13 cellular contexts compared by ENCODE assay signal in the genomic region with DNA sequence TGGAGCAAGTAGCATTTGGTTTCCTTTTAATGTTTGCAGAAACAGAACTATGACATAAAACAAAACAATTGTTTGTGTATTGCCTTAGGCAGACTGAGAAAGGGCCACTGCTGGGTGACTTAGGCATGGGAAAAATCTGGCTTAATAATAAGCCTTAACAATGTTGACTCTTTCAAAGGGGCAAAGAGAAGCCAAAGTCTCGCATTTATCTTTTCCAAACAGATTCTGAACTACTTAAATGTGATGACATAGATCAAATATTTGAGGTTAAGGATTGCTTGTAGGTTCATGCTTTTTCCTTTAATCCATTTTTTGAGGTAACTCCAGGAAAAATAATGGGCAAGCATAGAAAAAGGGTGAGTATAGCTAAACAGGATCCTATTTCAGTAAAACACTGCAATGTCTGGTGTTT. TPM values are rescaled to one million over a fixed set of nuclear protein-coding genes. Genes with fewer than 3 reads are reported as not detected.
DNase-seq lines count a peak whose midpoint lies in the region; ATAC-seq, FAIRE-seq and TF ChIP-seq lines count a peak whose summit lies in the region.
"Had no signal": no experiment of that assay in that cellular context is flagged by ENCODE, and none has a peak within 500 bp of the region (broad histone marks: within the 10 kb centered on the region; RNA-seq: fewer than 3 reads in every experiment).

No MANE protein-coding gene starts in this region.

- H3K9ac ChIP-seq in endothelial cell of umbilical vein (replicated peaks; ENCODE audit: extremely low read depth, insufficient read depth, low read length): no peak overlapping the region
- no peak overlapping the region for H3K9ac ChIP-seq in mesendoderm (ENCODE audit: low read length)

- dilution Hi-C loops in endothelial cell of umbilical vein (cut with MboI; ENCODE audit: extremely low pct_ligation_motif_present, low sequenced_read_pairs): no loop called here

- H3K9me3 ChIP-seq in PC-9 (ENCODE audit: insufficient read depth, low read depth) (peaks cover 7% of the 10 kb centered on the region; the same call in 1 of the 2 replicates), endothelial cell of umbilical vein (replicated peaks; ENCODE audit: control insufficient read depth, insufficient read depth, low read length) (no peaks in the 10 kb centered on the region)
- H3K9me3 ChIP-seq: heart left ventricle had no signal

- no peak overlapping the region for H4K5ac ChIP-seq in mesendoderm (ENCODE audit: low read length)

- H3K4me3 Mint-ChIP-seq in activated T-cell treated with anti-CD3 and anti-CD28 coated beads, Interleukin-2, amount 50 U/mL, for 24 hours: no peak overlapping the region
- H3K4me3 Mint-ChIP-seq in stimulated activated effector memory CD8-positive, alpha-beta T cell treated with anti-CD3 and anti-CD28 coated beads, Interleukin-12 subunit alpha, Interleukin-12 subunit beta, amount 100 ng/mL, for 72 hours: no peak overlapping the region

- H3K27me3 ChIP-seq in PC-9 (ENCODE audit: insufficient read depth, low read depth) (no peaks in the 10 kb centered on the region), endothelial cell of umbilical vein (ENCODE audit: control insufficient read depth in 2 of 2, insufficient read depth in 2 of 2, low read length in 2 of 2) (no peaks in the 10 kb centered on the region), mesendoderm (ENCODE audit: insufficient read depth, low read length, poor library complexity) (no peaks in the 10 kb centered on the region)
- H3K27me3 ChIP-seq: heart left ventricle had no signal

- H2BK5ac ChIP-seq in mesendoderm (ENCODE audit: low read length): no peak overlapping the region

- no peak overlapping the region for H3K18ac ChIP-seq in mesendoderm (ENCODE audit: low read length)

- H2AK5ac ChIP-seq in mesendoderm (ENCODE audit: low read length): no peak overlapping the region

- BruUV-seq in PC-9 (replicated peaks; lab: Mats Ljungman, UMichigan): no TSS peak
- BruUV-seq in endothelial cell of umbilical vein (replicated peaks; lab: Mats Ljungman, UMichigan): no TSS peak

- peak overlapping the region; percentile 71 for H3K27ac ChIP-seq in PC-9
- no peak overlapping the region for H3K27ac ChIP-seq in endothelial cell of umbilical vein (ENCODE audit: insufficient read depth, low read depth, low read length)
- no peak overlapping the region for H3K27ac ChIP-seq in mesendoderm (ENCODE audit: low read depth, low read length)
- H3K27ac ChIP-seq: heart left ventricle had no signal

- no peak overlapping the region for H2BK15ac ChIP-seq in mesendoderm (replicated peaks; ENCODE audit: low read depth)

- H3K9me2 ChIP-seq in PC-9 (ENCODE audit: insufficient read depth): no peaks in the 10 kb centered on the region

- H3F3A ChIP-seq in PC-9 (ENCODE audit: insufficient read depth, low read depth): peaks cover 26% of the 10 kb centered on the region

- no peak overlapping the region for H3K4ac ChIP-seq in mesendoderm (ENCODE audit: low read depth, low read length)

- H2AFZ ChIP-seq in PC-9 (no peak overlapping the region), endothelial cell of umbilical vein (ENCODE audit: low read depth, low read length) (peak overlapping the region; percentile 32)

- no CpG with 5 or more reads among the region's 1 CpG for WGBS in mesendoderm (ENCODE audit: extremely low coverage, insufficient coverage, low lambda C conversion rate)

- peaks cover 2% of the 10 kb centered on the region for H3K4me1 Mint-ChIP-seq in activated T-cell treated with anti-CD3 and anti-CD28 coated beads, Interleukin-2, amount 50 U/mL, for 24 hours (ENCODE audit: low read depth)
- no peaks in the 10 kb centered on the region for H3K4me1 Mint-ChIP-seq in stimulated activated effector memory CD8-positive, alpha-beta T cell treated with anti-CD3 and anti-CD28 coated beads, Interleukin-12 subunit alpha, Interleukin-12 subunit beta, amount 100 ng/mL, for 72 hours

- H3K9me1 ChIP-seq in endothelial cell of umbilical vein (replicated peaks; ENCODE audit: control insufficient read depth, extremely low read depth, insufficient read depth, low read length): no peaks in the 10 kb centered on the region

- no peak for TF ChIP-seq POLR2A in endothelial cell of umbilical vein (IDR thresholded peaks at IDR 0.05; ENCODE audit: low read depth, low read length)

- no peaks in the 10 kb centered on the region for H3K79me1 ChIP-seq in mesendoderm (ENCODE audit: low read length)

- CTCF ChIA-PET in PC-9 (lab: Charles Lee): no interaction called here
- CTCF ChIA-PET in endothelial cell of umbilical vein (lab: Charles Lee): interaction anchor here (1.0 to 1.4 kb wide), 3 partner anchors 15 to 384 kb away, joined by 3 to 4 read pairs (median 4); no protein-coding TSS in a partner anchor

- no peak overlapping the region for H3K27ac Mint-ChIP-seq in activated T-cell treated with anti-CD3 and anti-CD28 coated beads, Interleukin-2, amount 50 U/mL, for 24 hours
- H3K27ac Mint-ChIP-seq in stimulated activated effector memory CD8-positive, alpha-beta T cell treated with anti-CD3 and anti-CD28 coated beads, Interleukin-12 subunit alpha, Interleukin-12 subunit beta, amount 100 ng/mL, for 72 hours: no peak overlapping the region

- no peak for ATAC-seq in stimulated activated effector memory CD8-positive, alpha-beta T cell treated with anti-CD3 and anti-CD28 coated beads, Interleukin-12 subunit alpha, Interleukin-12 subunit beta, amount 100 ng/mL, for 72 hours
- ATAC-seq: activated CD4-positive, CD25-positive, alpha-beta regulatory T cell treated with anti-CD3 and anti-CD28 coated beads, Interleukin-2, amount 50 U/mL, for 24 hours; heart left ventricle; sciatic nerve had no signal

- H3K36me3 Mint-ChIP-seq in activated T-cell treated with anti-CD3 and anti-CD28 coated beads, Interleukin-2, amount 50 U/mL, for 24 hours (ENCODE audit: low read depth): peaks cover 3% of the 10 kb centered on the region
- no peaks in the 10 kb centered on the region for H3K36me3 Mint-ChIP-seq in stimulated activated effector memory CD8-positive, alpha-beta T cell treated with anti-CD3 and anti-CD28 coated beads, Interleukin-12 subunit alpha, Interleukin-12 subunit beta, amount 100 ng/mL, for 72 hours

- H3K4me3 ChIP-seq in PC-9: no peak overlapping the region
- no peak overlapping the region for H3K4me3 ChIP-seq in endothelial cell of umbilical vein (replicated peaks in 1 of 3; ENCODE audit: insufficient read depth in 1 of 3, low read depth in 1 of 3, low read length in 3 of 3)
- H3K4me3 ChIP-seq in mesendoderm (ENCODE audit: low read length): no peak overlapping the region
- H3K4me3 ChIP-seq: heart left ventricle had no signal

- H2BK120ac ChIP-seq in mesendoderm (ENCODE audit: low read depth, low read length): no peak overlapping the region

- H3K4me1 ChIP-seq in PC-9 (replicated peaks; ENCODE audit: insufficient read depth) (peaks cover 39% of the 10 kb centered on the region), endothelial cell of umbilical vein (ENCODE audit: control insufficient read depth, extremely low read depth, insufficient read depth, low read length) (no peaks in the 10 kb centered on the region), mesendoderm (ENCODE audit: control insufficient read depth, low read depth, low read length) (no peaks in the 10 kb centered on the region)
- H3K4me1 ChIP-seq: heart left ventricle had no signal

- H3K27me3 Mint-ChIP-seq in activated T-cell treated with anti-CD3 and anti-CD28 coated beads, Interleukin-2, amount 50 U/mL, for 24 hours: peaks cover 2% of the 10 kb centered on the region

- H3K4me2 ChIP-seq in PC-9 (peak overlapping the region; percentile 53), endothelial cell of umbilical vein (ENCODE audit: insufficient read depth, low read length) (no peak overlapping the region), mesendoderm (ENCODE audit: low read length) (no peak overlapping the region)

- no peak overlapping the region for H3K23ac ChIP-seq in mesendoderm (ENCODE audit: low read length)

- TF ChIP-seq CTCF in PC-9 (conservative IDR thresholded peaks at IDR 0.05) (no peak), endothelial cell of umbilical vein (IDR thresholded peaks at IDR 0.05; ENCODE audit: extremely low read depth in 1 of 2, insufficient read depth in 1 of 2, low read depth in 1 of 2, low read length in 2 of 2) (no peak)

- FAIRE-seq in endothelial cell of umbilical vein (lab: Jason Lieb, UNC): no peak

- H4K20me1 ChIP-seq in PC-9 (ENCODE audit: insufficient read depth) (no peaks in the 10 kb centered on the region), endothelial cell of umbilical vein (replicated peaks; ENCODE audit: control insufficient read depth, extremely low read depth, insufficient read depth, low read length) (no peaks in the 10 kb centered on the region)

- H3K56ac ChIP-seq in mesendoderm (ENCODE audit: low read length): no peak overlapping the region

- no peak overlapping the region for H4K8ac ChIP-seq in mesendoderm (ENCODE audit: low read depth, low read length)

- intact Hi-C loops in PC-9 (cut with micrococcal nuclease; ENCODE audit: unreplicated experiment): no loop called here
- intact Hi-C loops in endothelial cell of umbilical vein (cut with micrococcal nuclease): no loop called here

- no peaks in the 10 kb centered on the region for H3K9me3 Mint-ChIP-seq in activated T-cell treated with anti-CD3 and anti-CD28 coated beads, Interleukin-2, amount 50 U/mL, for 24 hours
- peaks cover 6% of the 10 kb centered on the region for H3K9me3 Mint-ChIP-seq in stimulated activated effector memory CD8-positive, alpha-beta T cell treated with anti-CD3 and anti-CD28 coated beads, Interleukin-12 subunit alpha, Interleukin-12 subunit beta, amount 100 ng/mL, for 72 hours

- POLR2A ChIA-PET in PC-9 (lab: Charles Lee; ENCODE audit: unreplicated experiment): no interaction called here
- POLR2A ChIA-PET in endothelial cell of umbilical vein (lab: Charles Lee): no interaction called here

- H3K79me2 ChIP-seq in PC-9 (ENCODE audit: low read depth): no peaks in the 10 kb centered on the region
- H3K79me2 ChIP-seq in endothelial cell of umbilical vein (ENCODE audit: control insufficient read depth, insufficient read depth, low read length): no peaks in the 10 kb centered on the region
- no peaks in the 10 kb centered on the region for H3K79me2 ChIP-seq in mesendoderm (ENCODE audit: control insufficient read depth, insufficient read depth, low read length)

- no peaks in the 10 kb centered on the region for H3K36me3 ChIP-seq in PC-9 (ENCODE audit: low read depth)
- no peaks in the 10 kb centered on the region for H3K36me3 ChIP-seq in endothelial cell of umbilical vein (ENCODE audit: control insufficient read depth in 2 of 2, extremely low read depth in 1 of 2, insufficient read depth in 2 of 2, low read length in 2 of 2)
- no peaks in the 10 kb centered on the region for H3K36me3 ChIP-seq in mesendoderm (ENCODE audit: control insufficient read depth, insufficient read depth, low read length)
- H3K36me3 ChIP-seq: heart left ventricle had no signal

- peak; percentile 41 for DNase-seq in Daoy (ENCODE audit: low read depth)
- DNase-seq in PC-9: peak in 1 of 2 experiments; percentile 87
- DNase-seq in endothelial cell of umbilical vein (ENCODE audit: low read depth, low spot score): peak; percentile 7
- DNase-seq in mesendoderm: peak; percentile 28
- no peak for DNase-seq in NCI-H2107 (lab: John Stamatoyannopoulos, UW)
- DNase-seq in CD1c-positive myeloid dendritic cell (ENCODE audit: extremely low spot score): no peak
- DNase-seq in activated T-cell treated with anti-CD3 and anti-CD28 coated beads, Interleukin-2, amount 50 U/mL, for 24 hours: no peak
- no peak for DNase-seq in stimulated activated effector memory CD8-positive, alpha-beta T cell treated with anti-CD3 and anti-CD28 coated beads, Interleukin-12 subunit alpha, Interleukin-12 subunit beta, amount 100 ng/mL, for 72 hours (ENCODE audit: low spot score in 2 of 2)
- DNase-seq: effector CD4-positive, alpha-beta T cell; heart left ventricle; substantia nigra had no signal

RNA-seq across cellular contexts. Expression of a gene that starts 39.6 kb away (rescaled TPM):
- total RNA-seq in Daoy (2014; rRNA removed; shearing (Covaris generic)): 5.4 and 10.6 TPM in 2 replicates
- total RNA-seq in PC-9 (2021) (5.5 and 6.0 TPM in 2 replicates), endothelial cell of umbilical vein (9.8 and 11.3 TPM in 2 replicates)
- 4.3 and 5.4 TPM in 2 replicates for polyA plus RNA-seq in endothelial cell of umbilical vein
- 3.2 and 4.1 TPM in 2 replicates for polyA plus RNA-seq in endothelial cell of umbilical vein (2011; cell fraction: cytosol; rRNA removed)
- 20.3 and 32.5 TPM in 2 replicates for polyA plus RNA-seq in endothelial cell of umbilical vein (2011; cell fraction: nucleus; rRNA removed)
- polyA plus RNA-seq in endothelial cell of umbilical vein (2012): 8.3 and 9.9 TPM in 2 replicates
- polyA minus RNA-seq in endothelial cell of umbilical vein: 5.1 and 5.3 TPM in 2 replicates
- 2.9 TPM for polyA minus RNA-seq in endothelial cell of umbilical vein (2011; cell fraction: cytosol; rRNA and poly(A)+ RNA removed)
- polyA minus RNA-seq in endothelial cell of umbilical vein (2011; cell fraction: nucleus; rRNA and poly(A)+ RNA removed): 6.9 and 8.2 TPM in 2 replicates
- polyA plus RNA-seq in mesendoderm (2013, experiment 1 of 2): 5.4 TPM
- 4.4 TPM for polyA plus RNA-seq in mesendoderm (2013, experiment 2 of 2)

RNA-seq across cellular contexts. Expression of a gene that starts 39.7 kb away (rescaled TPM):
- 25.2 and 26.7 TPM in 2 replicates for total RNA-seq in Daoy (2014; rRNA removed; shearing (Covaris generic))
- total RNA-seq in PC-9 (2021): 18.4 and 20.9 TPM in 2 replicates
- 20.0 and 21.7 TPM in 2 replicates for total RNA-seq in endothelial cell of umbilical vein
- polyA plus RNA-seq in endothelial cell of umbilical vein: 6.9 and 8.7 TPM in 2 replicates
- 13.3 and 13.5 TPM in 2 replicates for polyA plus RNA-seq in endothelial cell of umbilical vein (2011; cell fraction: cytosol; rRNA removed)
- polyA plus RNA-seq in endothelial cell of umbilical vein (2011; cell fraction: nucleus; rRNA removed): 12.9 and 20.6 TPM in 2 replicates
- polyA plus RNA-seq in endothelial cell of umbilical vein (2012): 19.4 and 25.0 TPM in 2 replicates
- 24.1 and 28.6 TPM in 2 replicates for polyA minus RNA-seq in endothelial cell of umbilical vein
- 15.0 TPM for polyA minus RNA-seq in endothelial cell of umbilical vein (2011; cell fraction: cytosol; rRNA and poly(A)+ RNA removed)
- 22.7 and 26.4 TPM in 2 replicates for polyA minus RNA-seq in endothelial cell of umbilical vein (2011; cell fraction: nucleus; rRNA and poly(A)+ RNA removed)
- 24.3 TPM for polyA plus RNA-seq in mesendoderm (2013, experiment 1 of 2)
- 24.9 TPM for polyA plus RNA-seq in mesendoderm (2013, experiment 2 of 2)

Comparison
In these comparisons a context has a peak if more than half of its experiments do, and no peak if none do; other contexts are left out.
1. DNase-seq: peak in Daoy (single experiment), endothelial cell of umbilical vein (single experiment) and mesendoderm (single experiment); none in NCI-H2107 (single experiment), CD1c-positive myeloid dendritic cell (single experiment), activated T-cell treated with anti-CD3 and anti-CD28 coated beads, Interleukin-2, amount 50 U/mL, for 24 hours (single experiment) and stimulated activated effector memory CD8-positive, alpha-beta T cell treated with anti-CD3 and anti-CD28 coated beads, Interleukin-12 subunit alpha, Interleukin-12 subunit beta, amount 100 ng/mL, for 72 hours (0 of 2).